24 cellular contexts compared by ENCODE assay signal in genomic region chr18:26624443-26624842, GRCh38.
"Had no signal": no experiment of that assay in that cellular context is flagged by ENCODE, and none has a peak within 500 bp of the region (broad histone marks: within the 10 kb centered on the region; RNA-seq: fewer than 3 reads in every experiment).

No MANE protein-coding gene starts in this region.

- ATAC-seq: effector memory CD8-positive, alpha-beta T cell; esophagus mucosa; foreskin keratinocyte; gastroesophageal sphincter; heart right ventricle; left cardiac atrium; left lung; left ventricle myocardium superior; lower lobe of right lung; mucosa of descending colon; naive thymus-derived CD8-positive, alpha-beta T cell had no signal

- H3K4me1 ChIP-seq: colonic mucosa, foreskin keratinocyte, gastroesophageal sphincter, left lung, lower lobe of right lung had no signal

- H3K27ac Mint-ChIP-seq: dendritic cell treated with granulocyte-macrophage colony-stimulating factor and Interleukin-4, amounts not matched to agents 40 ng/mL and 50 ng/mL, for 4 days; effector memory CD8-positive, alpha-beta T cell; mesothelial cell of epicardium; naive thymus-derived CD8-positive, alpha-beta T cell had no signal

- H3K9me3 ChIP-seq: colonic mucosa, lower lobe of right lung had no signal

- H3K4me1 Mint-ChIP-seq: naive B cell had no signal

- H3K4me3 ChIP-seq: colonic mucosa, gastroesophageal sphincter, heart right ventricle, left lung, lower lobe of right lung, mucosa of descending colon had no signal

- H3K4me3 Mint-ChIP-seq: dendritic cell treated with granulocyte-macrophage colony-stimulating factor and Interleukin-4, amounts not matched to agents 40 ng/mL and 50 ng/mL, for 4 days; effector memory CD8-positive, alpha-beta T cell; mesothelial cell of epicardium had no signal

- H3K27me3 ChIP-seq: colonic mucosa, gastroesophageal sphincter had no signal

- DNase-seq: colonic mucosa; cortex of kidney; effector CD8-positive, alpha-beta T cell; effector memory CD8-positive, alpha-beta T cell; erythroblast; foreskin keratinocyte; heart right ventricle; hippocampal formation; left cardiac atrium; left lung; left ventricle myocardium superior; lower lobe of right lung; mesenchymal stem cell; mucosa of descending colon; naive B cell; naive thymus-derived CD8-positive, alpha-beta T cell had no signal

- H3K27ac ChIP-seq: colonic mucosa, epithelial cell of prostate, foreskin keratinocyte, gastroesophageal sphincter, heart right ventricle, left lung, lower lobe of right lung had no signal

- H3K36me3 ChIP-seq: colonic mucosa, gastroesophageal sphincter, heart right ventricle, left lung, lower lobe of right lung had no signal

- FAIRE-seq: frontal cortex, islet of Langerhans, keratinocyte had no signal
